10 cellular contexts compared by ENCODE assay signal in the genomic region with DNA sequence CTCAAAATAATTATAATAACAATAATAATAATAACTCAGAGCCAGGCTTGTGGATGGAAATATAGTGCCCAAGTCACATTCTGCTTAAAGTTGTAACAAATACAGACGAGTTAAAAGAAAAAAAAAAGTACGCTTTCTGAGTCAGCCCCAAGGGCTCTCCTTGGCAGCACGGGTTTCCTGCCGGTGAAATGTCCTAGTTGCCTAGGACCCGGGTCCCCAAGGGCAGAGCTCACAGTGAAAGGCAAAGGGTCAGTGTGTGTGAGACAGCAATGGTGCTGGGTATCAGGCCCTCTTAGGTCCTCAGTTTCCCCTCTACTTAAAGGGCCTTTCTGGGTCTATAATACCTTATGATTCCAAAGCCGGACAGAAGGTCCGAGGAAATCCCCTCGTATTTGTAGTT.
"Had no signal": no experiment of that assay in that cellular context is flagged by ENCODE, and none has a peak within 500 bp of the region (broad histone marks: within the 10 kb centered on the region; RNA-seq: fewer than 3 reads in every experiment).

No MANE protein-coding gene starts in this region.

- H3K4me1 ChIP-seq: HAP-1 had no signal

- H3K9me3 ChIP-seq: HAP-1 had no signal

- H3K27ac ChIP-seq: GM23248 had no signal

- DNase-seq: GM23248, GOT3, H7, H9, HCEC 1CT, HFFc6 had no signal

- H3K36me3 ChIP-seq: HAP-1 had no signal

- ATAC-seq: GM23338, HCT116 had no signal

- FAIRE-seq: H1 had no signal

- H3K4me3 ChIP-seq: GM23248, GM23338, HAP-1 had no signal
